11 cellular contexts compared by ENCODE assay signal in the genomic region with DNA sequence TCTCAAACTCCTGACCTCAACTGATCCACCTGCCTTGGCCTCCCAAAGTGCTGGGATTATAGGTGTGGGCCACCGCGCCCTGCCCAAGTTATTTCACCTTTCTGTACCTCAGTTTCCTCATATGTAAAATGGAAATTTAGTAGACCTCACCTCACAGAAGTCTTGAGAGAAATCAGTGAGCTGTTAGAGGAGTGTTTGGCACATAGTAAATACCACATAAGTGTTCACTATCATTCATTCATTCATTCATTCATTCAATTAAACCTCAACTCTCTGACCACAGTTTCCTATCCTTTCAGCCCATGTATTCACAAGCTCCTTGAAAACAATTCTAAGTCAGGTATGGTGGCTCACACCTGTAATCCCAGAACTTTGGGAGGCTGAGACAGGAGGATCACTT.
"Had no signal": no experiment of that assay in that cellular context is flagged by ENCODE, and none has a peak within 500 bp of the region (broad histone marks: within the 10 kb centered on the region; RNA-seq: fewer than 3 reads in every experiment).

No MANE protein-coding gene starts in this region.

- H3K9me3 Mint-ChIP-seq: activated naive CD4-positive, alpha-beta T cell treated with anti-CD3 and anti-CD28 coated beads, Interleukin-2, amount 50 U/mL, for 24 hours; activated T-cell treated with anti-CD3 and anti-CD28 coated beads, Interleukin-2, amount 50 U/mL, for 24 hours; activated T-helper 1 cell treated with anti-CD3 and anti-CD28 coated beads, Interleukin-12 subunit alpha, Interleukin-12 subunit beta, Interleukin-2, Interleukin-4 antibody, amounts not matched to agents 30 ng/mL and 10 ng/mL and 1 ng/mL, durations not matched to agents 14 hours and 24 hours and 36 hours; central memory CD8-positive, alpha-beta T cell; T-cell; WTC11 had no signal

- H3K9me3 ChIP-seq: breast epithelium, MG63 had no signal

- H3K27me3 Mint-ChIP-seq: activated naive CD4-positive, alpha-beta T cell treated with anti-CD3 and anti-CD28 coated beads, Interleukin-2, amount 50 U/mL, for 24 hours; activated T-cell treated with anti-CD3 and anti-CD28 coated beads, Interleukin-2, amount 50 U/mL, for 24 hours; central memory CD8-positive, alpha-beta T cell; T-cell had no signal

- H3K36me3 Mint-ChIP-seq: activated naive CD4-positive, alpha-beta T cell treated with anti-CD3 and anti-CD28 coated beads, Interleukin-2, amount 50 U/mL, for 24 hours; T-cell; WTC11 had no signal

- H3K9ac ChIP-seq: KMS-11 had no signal

- H3K4me1 ChIP-seq: breast epithelium had no signal

- H3K4me3 ChIP-seq: breast epithelium, MG63, SK-N-MC had no signal

- H3K27ac Mint-ChIP-seq: activated CD8-positive, alpha-beta T cell treated with anti-CD3 and anti-CD28 coated beads, Interleukin-2, amount 10 ng/mL, durations not matched to agents 7 days and 5 days; WTC11 had no signal

- H3K27ac ChIP-seq: breast epithelium, KMS-11, SK-N-MC had no signal

- H3K4me2 ChIP-seq: KMS-11 had no signal

- H3K4me3 Mint-ChIP-seq: activated CD8-positive, alpha-beta T cell treated with anti-CD3 and anti-CD28 coated beads, Interleukin-2, amount 10 ng/mL, durations not matched to agents 7 days and 5 days; activated naive CD4-positive, alpha-beta T cell treated with anti-CD3 and anti-CD28 coated beads, Interleukin-2, amount 50 U/mL, for 24 hours; activated T-cell treated with anti-CD3 and anti-CD28 coated beads, Interleukin-2, amount 50 U/mL, for 24 hours; activated T-helper 1 cell treated with anti-CD3 and anti-CD28 coated beads, Interleukin-12 subunit alpha, Interleukin-12 subunit beta, Interleukin-2, Interleukin-4 antibody, amounts not matched to agents 30 ng/mL and 10 ng/mL and 1 ng/mL, durations not matched to agents 14 hours and 24 hours and 36 hours; central memory CD8-positive, alpha-beta T cell; T-cell; WTC11 had no signal

- H3K36me3 ChIP-seq: breast epithelium, MG63 had no signal

- ATAC-seq: activated CD8-positive, alpha-beta T cell treated with anti-CD3 and anti-CD28 coated beads, Interleukin-2, amount 10 ng/mL, durations not matched to agents 7 days and 5 days; T-cell; WTC11 had no signal

- H3K27me3 ChIP-seq: breast epithelium, MG63 had no signal
